2 cellular contexts compared by ENCODE assay signal in the genomic region with DNA sequence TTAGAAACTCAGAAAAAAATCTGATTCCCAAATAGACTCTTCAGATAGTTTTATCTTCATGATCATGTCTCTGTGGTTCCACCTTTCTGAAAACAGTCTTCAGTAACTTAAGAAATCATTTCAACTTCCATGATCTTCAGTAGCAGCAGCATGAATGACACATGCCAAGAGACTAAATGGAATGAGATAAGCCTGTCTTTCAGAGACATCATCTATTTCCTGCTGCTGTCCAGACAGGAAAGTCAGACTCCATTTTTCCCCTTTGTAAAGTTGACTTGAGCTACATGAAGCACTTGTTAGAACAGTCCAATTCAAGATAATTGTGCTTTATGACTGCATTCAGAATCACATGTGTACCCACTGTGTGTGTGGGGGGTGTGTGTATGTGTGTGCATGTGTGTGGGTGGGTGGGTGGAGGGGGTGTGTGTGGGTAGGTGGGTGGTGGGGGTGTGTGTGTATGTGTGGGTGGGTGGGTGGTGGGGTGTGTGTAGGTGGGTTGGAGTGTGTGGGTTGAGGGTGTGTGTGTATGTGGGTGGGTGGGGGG.
TF ChIP-seq lines count a peak whose summit lies in the region.

No MANE protein-coding gene starts in this region.

TF ChIP-seq in K562, 482 proteins besides CTCF, POLR2A, EP300 and RAD21 (continues in another document):
- peak; percentile 25; the same call in 1 of the 2 replicates for TF ChIP-seq SMAD4 (CRISPR knock-in tag; conservative IDR thresholded peaks at IDR 0.05)
- no peak for TF ChIP-seq ESRRB (CRISPR knock-in tag; IDR thresholded peaks at IDR 0.05; ENCODE audit: borderline replicate concordance)
- TF ChIP-seq ZNF764 (CRISPR knock-in tag; IDR thresholded peaks at IDR 0.05; ENCODE audit: low read depth), result no peak
- TF ChIP-seq, protein P1, sequence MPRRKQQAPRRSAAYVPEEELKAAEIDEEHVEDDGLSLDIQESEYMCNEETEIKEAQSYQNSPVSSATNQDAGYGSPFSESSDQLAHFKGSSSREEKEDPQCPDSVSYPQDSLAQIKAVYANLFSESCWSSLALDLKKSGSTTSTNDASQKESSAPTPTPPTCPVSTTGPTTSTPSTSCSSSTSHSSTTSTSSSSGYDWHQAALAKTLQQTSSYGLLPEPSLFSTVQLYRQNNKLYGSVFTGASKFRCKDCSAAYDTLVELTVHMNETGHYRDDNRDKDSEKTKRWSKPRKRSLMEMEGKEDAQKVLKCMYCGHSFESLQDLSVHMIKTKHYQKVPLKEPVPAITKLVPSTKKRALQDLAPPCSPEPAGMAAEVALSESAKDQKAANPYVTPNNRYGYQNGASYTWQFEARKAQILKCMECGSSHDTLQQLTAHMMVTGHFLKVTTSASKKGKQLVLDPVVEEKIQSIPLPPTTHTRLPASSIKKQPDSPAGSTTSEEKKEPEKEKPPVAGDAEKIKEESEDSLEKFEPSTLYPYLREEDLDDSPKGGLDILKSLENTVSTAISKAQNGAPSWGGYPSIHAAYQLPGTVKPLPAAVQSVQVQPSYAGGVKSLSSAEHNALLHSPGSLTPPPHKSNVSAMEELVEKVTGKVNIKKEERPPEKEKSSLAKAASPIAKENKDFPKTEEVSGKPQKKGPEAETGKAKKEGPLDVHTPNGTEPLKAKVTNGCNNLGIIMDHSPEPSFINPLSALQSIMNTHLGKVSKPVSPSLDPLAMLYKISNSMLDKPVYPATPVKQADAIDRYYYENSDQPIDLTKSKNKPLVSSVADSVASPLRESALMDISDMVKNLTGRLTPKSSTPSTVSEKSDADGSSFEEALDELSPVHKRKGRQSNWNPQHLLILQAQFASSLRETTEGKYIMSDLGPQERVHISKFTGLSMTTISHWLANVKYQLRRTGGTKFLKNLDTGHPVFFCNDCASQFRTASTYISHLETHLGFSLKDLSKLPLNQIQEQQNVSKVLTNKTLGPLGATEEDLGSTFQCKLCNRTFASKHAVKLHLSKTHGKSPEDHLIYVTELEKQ (CRISPR knock-in tag; IDR thresholded peaks at IDR 0.05), result peak; percentile 75
- no peak for TF ChIP-seq ZNF445 (CRISPR knock-in tag; IDR thresholded peaks at IDR 0.05; ENCODE audit: low read depth)
- TF ChIP-seq HNRNPL (IDR thresholded peaks at IDR 0.05; ENCODE audit: low read depth, low read length), result no peak
- TF ChIP-seq GABPB2 (CRISPR knock-in tag; conservative IDR thresholded peaks at IDR 0.05), result no peak
- TF ChIP-seq TFAM (CRISPR knock-in tag; conservative IDR thresholded peaks at IDR 0.05), result no peak
- peak; percentile 20; the same call in 1 of the 2 replicates for TF ChIP-seq TEAD4 (IDR thresholded peaks at IDR 0.05; ENCODE audit: low read length)
- no peak for TF ChIP-seq TEAD4 (CRISPR knock-in tag; IDR thresholded peaks at IDR 0.05; ENCODE audit: borderline replicate concordance)
- TF ChIP-seq LEF1 (IDR thresholded peaks at IDR 0.05), result 0 out of 2 replicates have a peak, but pooled peaks have one; percentile 20
- TF ChIP-seq MEIS2 (IDR thresholded peaks at IDR 0.05; ENCODE audit: partially characterized antibody), result peak; percentile 91
- TF ChIP-seq, protein P2, sequence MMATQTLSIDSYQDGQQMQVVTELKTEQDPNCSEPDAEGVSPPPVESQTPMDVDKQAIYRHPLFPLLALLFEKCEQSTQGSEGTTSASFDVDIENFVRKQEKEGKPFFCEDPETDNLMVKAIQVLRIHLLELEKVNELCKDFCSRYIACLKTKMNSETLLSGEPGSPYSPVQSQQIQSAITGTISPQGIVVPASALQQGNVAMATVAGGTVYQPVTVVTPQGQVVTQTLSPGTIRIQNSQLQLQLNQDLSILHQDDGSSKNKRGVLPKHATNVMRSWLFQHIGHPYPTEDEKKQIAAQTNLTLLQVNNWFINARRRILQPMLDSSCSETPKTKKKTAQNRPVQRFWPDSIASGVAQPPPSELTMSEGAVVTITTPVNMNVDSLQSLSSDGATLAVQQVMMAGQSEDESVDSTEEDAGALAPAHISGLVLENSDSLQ (IDR thresholded peaks at IDR 0.05), result peak; percentile 85
- TF ChIP-seq, protein P3, sequence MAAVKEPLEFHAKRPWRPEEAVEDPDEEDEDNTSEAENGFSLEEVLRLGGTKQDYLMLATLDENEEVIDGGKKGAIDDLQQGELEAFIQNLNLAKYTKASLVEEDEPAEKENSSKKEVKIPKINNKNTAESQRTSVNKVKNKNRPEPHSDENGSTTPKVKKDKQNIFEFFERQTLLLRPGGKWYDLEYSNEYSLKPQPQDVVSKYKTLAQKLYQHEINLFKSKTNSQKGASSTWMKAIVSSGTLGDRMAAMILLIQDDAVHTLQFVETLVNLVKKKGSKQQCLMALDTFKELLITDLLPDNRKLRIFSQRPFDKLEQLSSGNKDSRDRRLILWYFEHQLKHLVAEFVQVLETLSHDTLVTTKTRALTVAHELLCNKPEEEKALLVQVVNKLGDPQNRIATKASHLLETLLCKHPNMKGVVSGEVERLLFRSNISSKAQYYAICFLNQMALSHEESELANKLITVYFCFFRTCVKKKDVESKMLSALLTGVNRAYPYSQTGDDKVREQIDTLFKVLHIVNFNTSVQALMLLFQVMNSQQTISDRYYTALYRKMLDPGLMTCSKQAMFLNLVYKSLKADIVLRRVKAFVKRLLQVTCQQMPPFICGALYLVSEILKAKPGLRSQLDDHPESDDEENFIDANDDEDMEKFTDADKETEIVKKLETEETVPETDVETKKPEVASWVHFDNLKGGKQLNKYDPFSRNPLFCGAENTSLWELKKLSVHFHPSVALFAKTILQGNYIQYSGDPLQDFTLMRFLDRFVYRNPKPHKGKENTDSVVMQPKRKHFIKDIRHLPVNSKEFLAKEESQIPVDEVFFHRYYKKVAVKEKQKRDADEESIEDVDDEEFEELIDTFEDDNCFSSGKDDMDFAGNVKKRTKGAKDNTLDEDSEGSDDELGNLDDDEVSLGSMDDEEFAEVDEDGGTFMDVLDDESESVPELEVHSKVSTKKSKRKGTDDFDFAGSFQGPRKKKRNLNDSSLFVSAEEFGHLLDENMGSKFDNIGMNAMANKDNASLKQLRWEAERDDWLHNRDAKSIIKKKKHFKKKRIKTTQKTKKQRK (IDR thresholded peaks at IDR 0.05; ENCODE audit: borderline replicate concordance, low read depth, low read length), result no peak
- no peak for TF ChIP-seq LARP7 (IDR thresholded peaks at IDR 0.05)
- TF ChIP-seq SUPT5H (IDR thresholded peaks at IDR 0.05), result no peak
- no peak for TF ChIP-seq RBFOX2 (IDR thresholded peaks at IDR 0.05; ENCODE audit: low read depth, low read length)

TF ChIP-seq in neural cell, 6 proteins besides CTCF, POLR2A, EP300 and RAD21:
- TF ChIP-seq EZH2 (IDR thresholded peaks at IDR 0.05; ENCODE audit: borderline replicate concordance, insufficient read depth, low read length, poor library complexity, severe bottlenecking), result no peak
- no peak for TF ChIP-seq MXI1 (conservative IDR thresholded peaks at IDR 0.05; ENCODE audit: poor library complexity, severe bottlenecking)
- TF ChIP-seq, protein P4, sequence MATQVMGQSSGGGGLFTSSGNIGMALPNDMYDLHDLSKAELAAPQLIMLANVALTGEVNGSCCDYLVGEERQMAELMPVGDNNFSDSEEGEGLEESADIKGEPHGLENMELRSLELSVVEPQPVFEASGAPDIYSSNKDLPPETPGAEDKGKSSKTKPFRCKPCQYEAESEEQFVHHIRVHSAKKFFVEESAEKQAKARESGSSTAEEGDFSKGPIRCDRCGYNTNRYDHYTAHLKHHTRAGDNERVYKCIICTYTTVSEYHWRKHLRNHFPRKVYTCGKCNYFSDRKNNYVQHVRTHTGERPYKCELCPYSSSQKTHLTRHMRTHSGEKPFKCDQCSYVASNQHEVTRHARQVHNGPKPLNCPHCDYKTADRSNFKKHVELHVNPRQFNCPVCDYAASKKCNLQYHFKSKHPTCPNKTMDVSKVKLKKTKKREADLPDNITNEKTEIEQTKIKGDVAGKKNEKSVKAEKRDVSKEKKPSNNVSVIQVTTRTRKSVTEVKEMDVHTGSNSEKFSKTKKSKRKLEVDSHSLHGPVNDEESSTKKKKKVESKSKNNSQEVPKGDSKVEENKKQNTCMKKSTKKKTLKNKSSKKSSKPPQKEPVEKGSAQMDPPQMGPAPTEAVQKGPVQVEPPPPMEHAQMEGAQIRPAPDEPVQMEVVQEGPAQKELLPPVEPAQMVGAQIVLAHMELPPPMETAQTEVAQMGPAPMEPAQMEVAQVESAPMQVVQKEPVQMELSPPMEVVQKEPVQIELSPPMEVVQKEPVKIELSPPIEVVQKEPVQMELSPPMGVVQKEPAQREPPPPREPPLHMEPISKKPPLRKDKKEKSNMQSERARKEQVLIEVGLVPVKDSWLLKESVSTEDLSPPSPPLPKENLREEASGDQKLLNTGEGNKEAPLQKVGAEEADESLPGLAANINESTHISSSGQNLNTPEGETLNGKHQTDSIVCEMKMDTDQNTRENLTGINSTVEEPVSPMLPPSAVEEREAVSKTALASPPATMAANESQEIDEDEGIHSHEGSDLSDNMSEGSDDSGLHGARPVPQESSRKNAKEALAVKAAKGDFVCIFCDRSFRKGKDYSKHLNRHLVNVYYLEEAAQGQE (IDR thresholded peaks at IDR 0.05; ENCODE audit: borderline replicate concordance), result no peak
- TF ChIP-seq TAF1 (IDR thresholded peaks at IDR 0.05; ENCODE audit: low read depth), result no peak
- TF ChIP-seq POLR2AphosphoS5 (IDR thresholded peaks at IDR 0.05), result peak; percentile 33
- TF ChIP-seq SMC3 (conservative IDR thresholded peaks at IDR 0.05; ENCODE audit: poor library complexity), result no peak
TF ChIP-seq in neural cell: peak in this region for 1.
